1 cellular context compared by ENCODE assay signal in genomic region chr7:102916881-102917280, GRCh38.
TF ChIP-seq lines count a peak whose summit lies in the region.

No MANE protein-coding gene starts in this region.

TF ChIP-seq in K562, 482 proteins besides CTCF, POLR2A, EP300 and RAD21:
- no peak for TF ChIP-seq PRDM10 (IDR thresholded peaks at IDR 0.05; ENCODE audit: partially characterized antibody)
- TF ChIP-seq FOXK2 (conservative IDR thresholded peaks at IDR 0.05 in 1 of 2, IDR thresholded peaks at IDR 0.05 in 1 of 2; ENCODE audit: low read depth in 2 of 2) = no peak
- TF ChIP-seq ZNF398 (CRISPR knock-in tag; IDR thresholded peaks at IDR 0.05) = no peak
